1 cellular context compared by ENCODE assay signal in genomic region chr7:2104107-2104710, GRCh38.
TF ChIP-seq lines count a peak whose summit lies in the region.

No MANE protein-coding gene starts in this region.

TF ChIP-seq in K562, 482 proteins besides CTCF, POLR2A, EP300 and RAD21 (continued from another document and continues in another):
- TF ChIP-seq, protein P1, sequence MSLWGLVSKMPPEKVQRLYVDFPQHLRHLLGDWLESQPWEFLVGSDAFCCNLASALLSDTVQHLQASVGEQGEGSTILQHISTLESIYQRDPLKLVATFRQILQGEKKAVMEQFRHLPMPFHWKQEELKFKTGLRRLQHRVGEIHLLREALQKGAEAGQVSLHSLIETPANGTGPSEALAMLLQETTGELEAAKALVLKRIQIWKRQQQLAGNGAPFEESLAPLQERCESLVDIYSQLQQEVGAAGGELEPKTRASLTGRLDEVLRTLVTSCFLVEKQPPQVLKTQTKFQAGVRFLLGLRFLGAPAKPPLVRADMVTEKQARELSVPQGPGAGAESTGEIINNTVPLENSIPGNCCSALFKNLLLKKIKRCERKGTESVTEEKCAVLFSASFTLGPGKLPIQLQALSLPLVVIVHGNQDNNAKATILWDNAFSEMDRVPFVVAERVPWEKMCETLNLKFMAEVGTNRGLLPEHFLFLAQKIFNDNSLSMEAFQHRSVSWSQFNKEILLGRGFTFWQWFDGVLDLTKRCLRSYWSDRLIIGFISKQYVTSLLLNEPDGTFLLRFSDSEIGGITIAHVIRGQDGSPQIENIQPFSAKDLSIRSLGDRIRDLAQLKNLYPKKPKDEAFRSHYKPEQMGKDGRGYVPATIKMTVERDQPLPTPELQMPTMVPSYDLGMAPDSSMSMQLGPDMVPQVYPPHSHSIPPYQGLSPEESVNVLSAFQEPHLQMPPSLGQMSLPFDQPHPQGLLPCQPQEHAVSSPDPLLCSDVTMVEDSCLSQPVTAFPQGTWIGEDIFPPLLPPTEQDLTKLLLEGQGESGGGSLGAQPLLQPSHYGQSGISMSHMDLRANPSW (CRISPR knock-in tag; IDR thresholded peaks at IDR 0.05), result no peak; the same call in 1 of the 2 replicates
- no peak; a peak in 1 of 4 replicates for TF ChIP-seq MLLT1 (IDR thresholded peaks at IDR 0.05)
- no peak for TF ChIP-seq ELK1 (CRISPR knock-in tag; IDR thresholded peaks at IDR 0.05)
- TF ChIP-seq MAFK (IDR thresholded peaks at IDR 0.05; ENCODE audit: low read length), result no peak
- 0 out of 2 replicates have a peak, but pooled peaks have one; percentile 44 for TF ChIP-seq TRIM28 (IDR thresholded peaks at IDR 0.05)
- no peak; the same call in 1 of the 2 replicates for TF ChIP-seq ZNF143 (CRISPR knock-in tag; IDR thresholded peaks at IDR 0.05)
- TF ChIP-seq TCFL5 (CRISPR knock-in tag; conservative IDR thresholded peaks at IDR 0.05), result no peak
- no peak for TF ChIP-seq ELF4 (CRISPR knock-in tag; IDR thresholded peaks at IDR 0.05)
- TF ChIP-seq ZNF232 (CRISPR knock-in tag; IDR thresholded peaks at IDR 0.05), result no peak
- no peak for TF ChIP-seq CBX2 (IDR thresholded peaks at IDR 0.05; ENCODE audit: insufficient read depth, low read length, poor library complexity, severe bottlenecking)
- no peak for TF ChIP-seq ZBTB1 (CRISPR knock-in tag; IDR thresholded peaks at IDR 0.05; ENCODE audit: borderline replicate concordance, low read depth)
- peak; percentile 59; the same call in 1 of the 2 replicates for TF ChIP-seq E2F1 (CRISPR knock-in tag; IDR thresholded peaks at IDR 0.05)
- TF ChIP-seq NFYB (IDR thresholded peaks at IDR 0.05; ENCODE audit: extremely low read depth, insufficient read length), result no peak
- TF ChIP-seq TAF15 (IDR thresholded peaks at IDR 0.05; ENCODE audit: low read depth, low read length), result no peak
- no peak for TF ChIP-seq KHSRP (IDR thresholded peaks at IDR 0.05)
- TF ChIP-seq NELFE (IDR thresholded peaks at IDR 0.05; ENCODE audit: insufficient read depth, insufficient read length), result no peak
- no peak for TF ChIP-seq MED1 (CRISPR knock-in tag; IDR thresholded peaks at IDR 0.05; ENCODE audit: borderline replicate concordance)
- TF ChIP-seq CREB1 (IDR thresholded peaks at IDR 0.05), result peak; percentile 98
- peak; percentile 94 for TF ChIP-seq CREB1 (CRISPR knock-in tag; IDR thresholded peaks at IDR 0.05)
- TF ChIP-seq, protein P2, sequence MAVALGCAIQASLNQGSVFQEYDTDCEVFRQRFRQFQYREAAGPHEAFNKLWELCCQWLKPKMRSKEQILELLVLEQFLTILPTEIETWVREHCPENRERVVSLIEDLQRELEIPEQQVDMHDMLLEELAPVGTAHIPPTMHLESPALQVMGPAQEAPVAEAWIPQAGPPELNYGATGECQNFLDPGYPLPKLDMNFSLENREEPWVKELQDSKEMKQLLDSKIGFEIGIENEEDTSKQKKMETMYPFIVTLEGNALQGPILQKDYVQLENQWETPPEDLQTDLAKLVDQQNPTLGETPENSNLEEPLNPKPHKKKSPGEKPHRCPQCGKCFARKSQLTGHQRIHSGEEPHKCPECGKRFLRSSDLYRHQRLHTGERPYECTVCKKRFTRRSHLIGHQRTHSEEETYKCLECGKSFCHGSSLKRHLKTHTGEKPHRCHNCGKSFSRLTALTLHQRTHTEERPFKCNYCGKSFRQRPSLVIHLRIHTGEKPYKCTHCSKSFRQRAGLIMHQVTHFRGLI (CRISPR knock-in tag; IDR thresholded peaks at IDR 0.05), result no peak
- no peak for TF ChIP-seq ZNF764 (CRISPR knock-in tag; IDR thresholded peaks at IDR 0.05; ENCODE audit: low read depth)
- TF ChIP-seq RREB1 (CRISPR knock-in tag; IDR thresholded peaks at IDR 0.05), result no peak
- no peak for TF ChIP-seq MBD1 (CRISPR knock-in tag; IDR thresholded peaks at IDR 0.05)
- no peak for TF ChIP-seq ZNF224 (CRISPR knock-in tag; IDR thresholded peaks at IDR 0.05)
- peak; percentile 72 for TF ChIP-seq ZNF24 (IDR thresholded peaks at IDR 0.05)
- peak; percentile 88 for TF ChIP-seq NBN (IDR thresholded peaks at IDR 0.05; ENCODE audit: low read depth)
- no peak for TF ChIP-seq HNRNPH1 (optimal IDR thresholded peaks at IDR 0.05; ENCODE audit: low read depth, low read length)
- TF ChIP-seq ZNF76 (CRISPR knock-in tag; IDR thresholded peaks at IDR 0.05; ENCODE audit: borderline replicate concordance), result 0 out of 2 replicates have a peak, but pooled peaks have one; percentile 57
- TF ChIP-seq, protein P3, sequence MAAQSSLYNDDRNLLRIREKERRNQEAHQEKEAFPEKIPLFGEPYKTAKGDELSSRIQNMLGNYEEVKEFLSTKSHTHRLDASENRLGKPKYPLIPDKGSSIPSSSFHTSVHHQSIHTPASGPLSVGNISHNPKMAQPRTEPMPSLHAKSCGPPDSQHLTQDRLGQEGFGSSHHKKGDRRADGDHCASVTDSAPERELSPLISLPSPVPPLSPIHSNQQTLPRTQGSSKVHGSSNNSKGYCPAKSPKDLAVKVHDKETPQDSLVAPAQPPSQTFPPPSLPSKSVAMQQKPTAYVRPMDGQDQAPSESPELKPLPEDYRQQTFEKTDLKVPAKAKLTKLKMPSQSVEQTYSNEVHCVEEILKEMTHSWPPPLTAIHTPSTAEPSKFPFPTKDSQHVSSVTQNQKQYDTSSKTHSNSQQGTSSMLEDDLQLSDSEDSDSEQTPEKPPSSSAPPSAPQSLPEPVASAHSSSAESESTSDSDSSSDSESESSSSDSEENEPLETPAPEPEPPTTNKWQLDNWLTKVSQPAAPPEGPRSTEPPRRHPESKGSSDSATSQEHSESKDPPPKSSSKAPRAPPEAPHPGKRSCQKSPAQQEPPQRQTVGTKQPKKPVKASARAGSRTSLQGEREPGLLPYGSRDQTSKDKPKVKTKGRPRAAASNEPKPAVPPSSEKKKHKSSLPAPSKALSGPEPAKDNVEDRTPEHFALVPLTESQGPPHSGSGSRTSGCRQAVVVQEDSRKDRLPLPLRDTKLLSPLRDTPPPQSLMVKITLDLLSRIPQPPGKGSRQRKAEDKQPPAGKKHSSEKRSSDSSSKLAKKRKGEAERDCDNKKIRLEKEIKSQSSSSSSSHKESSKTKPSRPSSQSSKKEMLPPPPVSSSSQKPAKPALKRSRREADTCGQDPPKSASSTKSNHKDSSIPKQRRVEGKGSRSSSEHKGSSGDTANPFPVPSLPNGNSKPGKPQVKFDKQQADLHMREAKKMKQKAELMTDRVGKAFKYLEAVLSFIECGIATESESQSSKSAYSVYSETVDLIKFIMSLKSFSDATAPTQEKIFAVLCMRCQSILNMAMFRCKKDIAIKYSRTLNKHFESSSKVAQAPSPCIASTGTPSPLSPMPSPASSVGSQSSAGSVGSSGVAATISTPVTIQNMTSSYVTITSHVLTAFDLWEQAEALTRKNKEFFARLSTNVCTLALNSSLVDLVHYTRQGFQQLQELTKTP (IDR thresholded peaks at IDR 0.05; ENCODE audit: low read depth in 1 of 2, partially characterized antibody in 2 of 2), result peak in 1 of 2 experiments; percentile 30
- TF ChIP-seq SRSF3 (IDR thresholded peaks at IDR 0.05; ENCODE audit: insufficient read depth, low read length), result no peak
- TF ChIP-seq CBX3 (IDR thresholded peaks at IDR 0.05; ENCODE audit: borderline replicate concordance in 1 of 2, low read length in 2 of 2), result peak in 1 of 2 experiments; percentile 66; a peak in 1 of 3 replicates
- TF ChIP-seq, protein P4, sequence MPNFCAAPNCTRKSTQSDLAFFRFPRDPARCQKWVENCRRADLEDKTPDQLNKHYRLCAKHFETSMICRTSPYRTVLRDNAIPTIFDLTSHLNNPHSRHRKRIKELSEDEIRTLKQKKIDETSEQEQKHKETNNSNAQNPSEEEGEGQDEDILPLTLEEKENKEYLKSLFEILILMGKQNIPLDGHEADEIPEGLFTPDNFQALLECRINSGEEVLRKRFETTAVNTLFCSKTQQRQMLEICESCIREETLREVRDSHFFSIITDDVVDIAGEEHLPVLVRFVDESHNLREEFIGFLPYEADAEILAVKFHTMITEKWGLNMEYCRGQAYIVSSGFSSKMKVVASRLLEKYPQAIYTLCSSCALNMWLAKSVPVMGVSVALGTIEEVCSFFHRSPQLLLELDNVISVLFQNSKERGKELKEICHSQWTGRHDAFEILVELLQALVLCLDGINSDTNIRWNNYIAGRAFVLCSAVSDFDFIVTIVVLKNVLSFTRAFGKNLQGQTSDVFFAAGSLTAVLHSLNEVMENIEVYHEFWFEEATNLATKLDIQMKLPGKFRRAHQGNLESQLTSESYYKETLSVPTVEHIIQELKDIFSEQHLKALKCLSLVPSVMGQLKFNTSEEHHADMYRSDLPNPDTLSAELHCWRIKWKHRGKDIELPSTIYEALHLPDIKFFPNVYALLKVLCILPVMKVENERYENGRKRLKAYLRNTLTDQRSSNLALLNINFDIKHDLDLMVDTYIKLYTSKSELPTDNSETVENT (CRISPR knock-in tag; IDR thresholded peaks at IDR 0.05), result peak; percentile 35; the same call in 1 of the 2 replicates
- no peak for TF ChIP-seq ZNF133 (CRISPR knock-in tag; IDR thresholded peaks at IDR 0.05)
- no peak for TF ChIP-seq RBM14 (IDR thresholded peaks at IDR 0.05; ENCODE audit: borderline replicate concordance, insufficient read depth, low read depth, low read length)
- TF ChIP-seq SRSF7 (optimal IDR thresholded peaks at IDR 0.05; ENCODE audit: low read depth, low read length), result no peak
- TF ChIP-seq HLTF (IDR thresholded peaks at IDR 0.05), result no peak
- no peak for TF ChIP-seq ZNF212 (CRISPR knock-in tag; IDR thresholded peaks at IDR 0.05)
- TF ChIP-seq MAZ (CRISPR knock-in tag; conservative IDR thresholded peaks at IDR 0.05 in 1 of 2, IDR thresholded peaks at IDR 0.05 in 1 of 2), result peak; percentile 82 to 92
